25 cellular contexts compared by ENCODE assay signal in genomic region chr20:36703530-36703929, GRCh38. TPM values are rescaled to one million over a fixed set of nuclear protein-coding genes. Genes with fewer than 3 reads are reported as not detected.
"Had no signal": no experiment of that assay in that cellular context is flagged by ENCODE, and none has a peak within 500 bp of the region (broad histone marks: within the 10 kb centered on the region; RNA-seq: fewer than 3 reads in every experiment).

No MANE protein-coding gene starts in this region.

- FAIRE-seq: pancreas had no signal

- H3K4me3 ChIP-seq: hepatocyte, lower lobe of right lung, pancreas, prostate gland, right lobe of liver, smooth muscle cell, tibial nerve, vagina had no signal

- DNase-seq: islet precursor cell; left ventricle myocardium superior; lower lobe of right lung; mammary epithelial cell; mesenchymal stem cell; naive thymus-derived CD8-positive, alpha-beta T cell; nucleus accumbens; pancreas; posterior cingulate gyrus; retina; right lobe of liver; stimulated activated CD4-positive, alpha-beta T cell treated with anti-CD3 and anti-CD28 coated beads, Interleukin-1b, Interleukin-23, amount 100 ng/mL, for 48 hours; stimulated activated CD4-positive, alpha-beta T cell treated with anti-CD3 and anti-CD28 coated beads, Interleukin-2, amount 100 ng/mL, for 48 hours; stimulated activated CD4-positive, alpha-beta T cell treated with anti-CD3 and anti-CD28 coated beads, Interleukin-4, amount 100 ng/mL, for 4 hours; stimulated activated CD8-positive, alpha-beta memory T cell treated with anti-CD3 and anti-CD28 coated beads, Interleukin-4, amount 100 ng/mL, for 48 hours; stimulated activated naive CD4-positive, alpha-beta T cell treated with Interleukin-2 at 50 U/mL for 16 hours; stimulated activated naive CD8-positive, alpha-beta T cell treated with anti-CD3 and anti-CD28 coated beads, Interleukin-15, amount 100 ng/mL, for 72 hours; substantia nigra had no signal

- ATAC-seq: left ventricle myocardium superior; lower lobe of right lung; naive thymus-derived CD8-positive, alpha-beta T cell; pancreas; right lobe of liver; stimulated activated memory B cell treated with anti-CD40 and anti-IgM and Interleukin-4, amounts not matched to agents 10 μg/mL and 1 μg/mL and 100 μg/mL, for 72 hours; stimulated activated naive CD8-positive, alpha-beta T cell treated with anti-CD3 and anti-CD28 coated beads, Interleukin-15, amount 100 ng/mL, for 72 hours had no signal

- H3K4me2 ChIP-seq: hepatocyte, smooth muscle cell had no signal

- H3K4me1 ChIP-seq: lower lobe of right lung, pancreas, prostate gland, right lobe of liver, tibial nerve, vagina had no signal

- H3K27ac ChIP-seq: hepatocyte, lower lobe of right lung, pancreas, prostate gland, right lobe of liver, tibial nerve, vagina had no signal

- H3K79me2 ChIP-seq: hepatocyte had no signal

- H3K9me3 ChIP-seq: lower lobe of right lung, pancreas, prostate gland, right lobe of liver, tibial nerve, vagina had no signal

- H3K36me3 ChIP-seq: pancreas, prostate gland, right lobe of liver, vagina had no signal

- H3K27me3 ChIP-seq: hepatocyte, pancreas, right lobe of liver, tibial nerve, vagina had no signal

- H2AFZ ChIP-seq: hepatocyte had no signal

RNA-seq across cellular contexts. Expression of gene SLA2, which starts 57.5 kb away (rescaled TPM):
- total RNA-seq: hepatocyte, mammary epithelial cell, skeletal muscle tissue, smooth muscle cell had no signal
